Comparison of ENCODE assay signal across 4 cellular contexts in the genomic region with DNA sequence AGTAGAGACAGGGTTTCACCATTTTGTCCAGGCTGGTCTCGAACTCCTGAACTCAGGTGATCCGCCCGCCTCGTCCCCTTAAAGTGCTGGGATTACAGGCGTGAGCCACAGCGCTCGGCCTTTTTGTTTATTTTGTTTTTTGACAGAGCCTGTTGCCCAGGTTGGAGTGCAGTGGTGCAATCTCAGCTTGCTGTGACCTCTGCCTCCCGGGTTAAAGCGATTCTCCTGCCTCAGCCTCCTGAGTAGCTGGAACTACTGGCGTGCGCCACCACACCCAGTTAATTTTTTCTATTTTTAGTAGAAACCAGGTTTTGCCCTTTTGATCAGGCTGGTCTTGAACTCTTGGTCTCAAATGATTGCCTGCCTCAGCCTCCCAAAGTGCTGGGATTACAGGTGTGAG. TPM values are rescaled to one million over a fixed set of nuclear protein-coding genes. Genes with fewer than 3 reads are reported as not detected.
DNase-seq lines count a peak whose midpoint lies in the region; ATAC-seq, FAIRE-seq and TF ChIP-seq lines count a peak whose summit lies in the region.
"Not testable (repeated sequence)": the region's sequence is repeated elsewhere in the genome, so short reads cannot be mapped to it uniquely, and the experiment has no call there.
"Had no signal": no experiment of that assay in that cellular context is flagged by ENCODE, and none has a peak within 500 bp of the region (broad histone marks: within the 10 kb centered on the region; RNA-seq: fewer than 3 reads in every experiment).

No MANE protein-coding gene starts in this region.

- not testable (repeated sequence) for H3K36me3 ChIP-seq in K562 (ENCODE audit: control insufficient read depth, insufficient read depth, low read length); psoas muscle (ENCODE audit: insufficient read depth in 1 of 2, low read depth in 1 of 2)

- not testable (repeated sequence) for H3K79me2 ChIP-seq in K562 (ENCODE audit: control insufficient read depth, insufficient read depth, low read length)

- not testable (repeated sequence) for TF ChIP-seq POLR2A in K562 (conservative IDR thresholded peaks at IDR 0.05)

- not testable (repeated sequence) for H4K20me1 ChIP-seq in K562 (replicated peaks; ENCODE audit: control insufficient read depth, insufficient read depth, low read length)

- 47% methylated on average over 11 of the region's 11 CpGs for WGBS in K562 (ENCODE audit: insufficient coverage, low coverage, missing lambda C conversion rate)
- WGBS in psoas muscle, 3 donors = 81 to 83% (median 82%) methylated on average over 11 of the region's 11 CpGs

- BruUV-seq in K562 (replicated peaks; lab: Mats Ljungman, UMichigan) = not testable (repeated sequence)

- in situ Hi-C loops in K562 (cut with MboI) = not testable (repeated sequence)

- not testable (repeated sequence) for H3K4me3 ChIP-seq in K562, psoas muscle

- not testable (repeated sequence) for H2AFZ ChIP-seq in K562 (ENCODE audit: low read depth, low read length)

- POLR2A ChIA-PET in HEK293T (lab: Yijun Ruan, JAX) (interaction anchor here (1.5 to 1.8 kb wide), 2 partner anchors 13 to 18 kb away, joined by 6 to 8 read pairs; a partner anchor contains a TSS), K562 (lab: Yijun Ruan, JAX) (interaction anchor here (1.1 to 1.5 kb wide), 2 partner anchors 10 to 26 kb away, joined by 4 read pairs; no protein-coding TSS in a partner anchor)

- not testable (repeated sequence) for TF ChIP-seq EP300 in K562 (IDR thresholded peaks at IDR 0.05; ENCODE audit: low read length)

- H3K4me1 ChIP-seq in K562 (replicated peaks in 1 of 2; ENCODE audit: control insufficient read depth in 2 of 2, insufficient read depth in 2 of 2, low read length in 2 of 2) (peaks cover 13 to 23% of the 10 kb centered on the region in 2 experiments; a peak in 4 of 5 replicates), psoas muscle (peaks cover 34% of the 10 kb centered on the region)

- H3K27me3 ChIP-seq in K562 (ENCODE audit: control insufficient read depth in 2 of 2, insufficient read depth in 2 of 2, low read length in 2 of 2); psoas muscle (ENCODE audit: insufficient read depth in 3 of 3, low read length in 2 of 3): not testable (repeated sequence)

- H3K27ac ChIP-seq in K562 (ENCODE audit: extremely low read depth, low read depth, low read length) = not testable (repeated sequence)
- peak overlapping the region; percentile 30 for H3K27ac ChIP-seq in psoas muscle

- TF ChIP-seq CTCF in K562 (IDR thresholded peaks at IDR 0.05 in 2 of 3, conservative IDR thresholded peaks at IDR 0.05 in 1 of 3; ENCODE audit: insufficient read depth in 2 of 3, low read depth in 1 of 3, low read length in 3 of 3); psoas muscle (IDR thresholded peaks at IDR 0.05): not testable (repeated sequence)

- not testable (repeated sequence) for H3K4me2 ChIP-seq in K562 (ENCODE audit: insufficient read depth, low read length)

- intact Hi-C loops in K562 (cut with micrococcal nuclease); psoas muscle (cut with DNase I): not testable (repeated sequence)

- not testable (repeated sequence) for H3K9me3 ChIP-seq in K562 (replicated peaks; ENCODE audit: control insufficient read depth, insufficient read depth, low read depth, low read length); psoas muscle

- not testable (repeated sequence) for H3K9me1 ChIP-seq in K562 (ENCODE audit: control insufficient read depth, insufficient read depth, low read length)

- not testable (repeated sequence) for DNase-seq in HEK293T (ENCODE audit: extremely low spot score); K562 (ENCODE audit: extremely low read depth in 1 of 4, low spot score in 3 of 4); psoas muscle

- not testable (repeated sequence) for ATAC-seq in K562, psoas muscle

- not testable (repeated sequence) for TF ChIP-seq RAD21 in K562 (CRISPR knock-in tag; conservative IDR thresholded peaks at IDR 0.05 in 1 of 2, IDR thresholded peaks at IDR 0.05 in 1 of 2)

- FAIRE-seq in K562 (lab: Jason Lieb, UNC) = not testable (repeated sequence)

- H3K9ac ChIP-seq in K562 (ENCODE audit: insufficient read depth in 1 of 2, low read depth in 2 of 2, low read length in 2 of 2) = not testable (repeated sequence)

- CTCF ChIA-PET in HEK293T (lab: Yijun Ruan, JAX); K562 (lab: Yijun Ruan, JAX; ENCODE audit: low intra/inter-chr PET ratio): not testable (repeated sequence)

RNA-seq across cellular contexts. Expression of a gene that starts 5.2 kb away (rescaled TPM):
- total RNA-seq in K562 (2011; cell fraction: chromatin; rRNA removed; ENCODE audit: low replicate concordance) = 5.4 and 8.3 TPM in 2 replicates
- 6.2 and 7.5 TPM in 2 replicates for total RNA-seq in K562 (2011; cell fraction: nucleolus; rRNA removed)
- 7.2 and 7.9 TPM in 2 replicates for total RNA-seq in K562 (2011; cell fraction: nucleoplasm; rRNA removed)
- total RNA-seq in K562 (2014; rRNA removed) (12.9 and 13.8 TPM in 2 replicates), K562 (2014; rRNA removed; fragmentation: Illumina TruSeq; extraction: Trizol) (8.4 and 11.7 TPM in 2 replicates), K562 (2015; rRNA removed; fragmentation: Illumina TruSeq; extraction: Trizol) (8.9 and 9.0 TPM in 2 replicates), K562 (2021) (10.3 and 12.4 TPM in 2 replicates), psoas muscle (10 to 100 TPM; 18.5 to 42.6 (median 32.4) TPM)
- polyA plus RNA-seq in K562 (2011; rRNA removed) (7.1 and 12.6 TPM in 2 replicates), K562 (2014; fragmentation: Illumina TruSeq; extraction: Trizol) (5.4 and 7.7 TPM in 2 replicates), K562 (2014; fragmentation: Nextera tagmentation; extraction: Ambion mirVana) (1 to 10 TPM; 2.6 to 3.2 TPM), K562 (2014; rRNA removed) (12.4 and 14.9 TPM in 2 replicates), psoas muscle (10 to 100 TPM; 10.4 to 37.7 (median 21.2) TPM)
- 4.5 and 12.8 TPM in 2 replicates for polyA plus RNA-seq in K562 (2011; cell fraction: cytosol; rRNA removed)
- polyA plus RNA-seq in K562 (2011; cell fraction: nucleus; rRNA removed) = 8.4 and 8.9 TPM in 2 replicates
- 6.9 and 17.6 TPM in 2 replicates for polyA plus RNA-seq in K562 (2012)
- polyA minus RNA-seq in K562 (2011; rRNA and poly(A)+ RNA removed) = 3.3 and 4.2 TPM in 2 replicates
- polyA minus RNA-seq in K562 (2011; cell fraction: cytosol; rRNA and poly(A)+ RNA removed) = 3.4 and 4.1 TPM in 2 replicates
- polyA minus RNA-seq in K562 (2011; cell fraction: nucleus; rRNA and poly(A)+ RNA removed) = 2.6 and 3.3 TPM in 2 replicates
- total RNA-seq: A673 had no signal

RNA-seq across cellular contexts. Expression of a gene that starts 12.9 kb away (rescaled TPM):
- total RNA-seq in K562 (2011; cell fraction: chromatin; rRNA removed; ENCODE audit: low replicate concordance) = 93.5 and 120 TPM in 2 replicates
- total RNA-seq in K562 (2011; cell fraction: nucleolus; rRNA removed) = 59.6 and 64.0 TPM in 2 replicates
- 84.3 and 102 TPM in 2 replicates for total RNA-seq in K562 (2011; cell fraction: nucleoplasm; rRNA removed)
- 29.5 and 31.6 TPM in 2 replicates for total RNA-seq in K562 (2014; rRNA removed)
- total RNA-seq in K562 (2014; rRNA removed; fragmentation: Illumina TruSeq; extraction: Trizol) = 11.4 and 14.2 TPM in 2 replicates
- 21.7 and 25.6 TPM in 2 replicates for total RNA-seq in K562 (2015; rRNA removed; fragmentation: Illumina TruSeq; extraction: Trizol)
- 37.7 and 47.6 TPM in 2 replicates for total RNA-seq in K562 (2021)
- polyA plus RNA-seq in K562 (2011; rRNA removed) = 15.6 and 19.3 TPM in 2 replicates
- polyA plus RNA-seq in K562 (2011; cell fraction: cytosol; rRNA removed) = 15.7 and 25.0 TPM in 2 replicates
- 121 and 125 TPM in 2 replicates for polyA plus RNA-seq in K562 (2011; cell fraction: nucleus; rRNA removed)
- 32.5 and 45.1 TPM in 2 replicates for polyA plus RNA-seq in K562 (2012)
- 20.9 and 29.8 TPM in 2 replicates for polyA plus RNA-seq in K562 (2014; fragmentation: Illumina TruSeq; extraction: Trizol)
- 1 to 10 TPM; 1.8 to 2.1 TPM for polyA plus RNA-seq in K562 (2014; fragmentation: Nextera tagmentation; extraction: Ambion mirVana)
- 34.8 and 39.3 TPM in 2 replicates for polyA plus RNA-seq in K562 (2014; rRNA removed)
- polyA minus RNA-seq in K562 (2011; rRNA and poly(A)+ RNA removed) = 14.0 and 16.6 TPM in 2 replicates
- 7.3 and 9.5 TPM in 2 replicates for polyA minus RNA-seq in K562 (2011; cell fraction: cytosol; rRNA and poly(A)+ RNA removed)
- polyA minus RNA-seq in K562 (2011; cell fraction: nucleus; rRNA and poly(A)+ RNA removed) = 19.9 and 22.7 TPM in 2 replicates
- 10 to 100 TPM; 26.6 to 33.6 (median 31.5) TPM for total RNA-seq in psoas muscle
- 10 to 100 TPM; 12.5 to 44.0 (median 17.4) TPM for polyA plus RNA-seq in psoas muscle

RNA-seq across cellular contexts. Expression of a gene that starts 33.6 kb away (rescaled TPM):
- 854 and 1,455 TPM in 2 replicates for total RNA-seq in K562 (2011; cell fraction: chromatin; rRNA removed; ENCODE audit: low replicate concordance)
- 1,835 and 1,893 TPM in 2 replicates for total RNA-seq in K562 (2011; cell fraction: nucleolus; rRNA removed)
- 1,718 and 2,743 TPM in 2 replicates for total RNA-seq in K562 (2011; cell fraction: nucleoplasm; rRNA removed)
- total RNA-seq in K562 (2014; rRNA removed) (4,051 and 4,420 TPM in 2 replicates), K562 (2014; rRNA removed; fragmentation: Illumina TruSeq; extraction: Trizol) (2,268 and 2,618 TPM in 2 replicates), K562 (2015; rRNA removed; fragmentation: Illumina TruSeq; extraction: Trizol) (3,776 and 3,843 TPM in 2 replicates), K562 (2021) (2,303 and 2,318 TPM in 2 replicates), psoas muscle (1,000 to 10,000 TPM in 1 of 4 donors, 100 to 1,000 TPM in 3; 832 to 1,110 (median 978) TPM)
- polyA plus RNA-seq in K562 (2011; rRNA removed) (3,764 and 5,908 TPM in 2 replicates), K562 (2014; fragmentation: Illumina TruSeq; extraction: Trizol) (3,833 and 4,270 TPM in 2 replicates), K562 (2014; fragmentation: Nextera tagmentation; extraction: Ambion mirVana) (1,000 to 10,000 TPM; 3,894 to 5,311 TPM), K562 (2014; rRNA removed) (3,427 and 3,846 TPM in 2 replicates), psoas muscle (1,000 to 10,000 TPM; 1,678 to 3,660 (median 1,849) TPM)
- 7,594 and 7,810 TPM in 2 replicates for polyA plus RNA-seq in K562 (2011; cell fraction: cytosol; rRNA removed)
- 2,830 and 3,465 TPM in 2 replicates for polyA plus RNA-seq in K562 (2011; cell fraction: nucleus; rRNA removed)
- polyA plus RNA-seq in K562 (2012) = 3,329 and 5,405 TPM in 2 replicates
- polyA minus RNA-seq in K562 (2011; rRNA and poly(A)+ RNA removed) = 4,917 and 6,085 TPM in 2 replicates
- polyA minus RNA-seq in K562 (2011; cell fraction: cytosol; rRNA and poly(A)+ RNA removed) = 3,397 and 3,535 TPM in 2 replicates
- polyA minus RNA-seq in K562 (2011; cell fraction: nucleus; rRNA and poly(A)+ RNA removed) = 973 and 1,854 TPM in 2 replicates

RNA-seq across cellular contexts. Expression of a gene that starts 50.8 kb away (rescaled TPM):
- total RNA-seq in K562 (2011; cell fraction: chromatin; rRNA removed; ENCODE audit: low replicate concordance) = 34.8 and 81.1 TPM in 2 replicates
- total RNA-seq in K562 (2011; cell fraction: nucleolus; rRNA removed) = 29.7 and 40.4 TPM in 2 replicates
- 48.1 and 60.9 TPM in 2 replicates for total RNA-seq in K562 (2011; cell fraction: nucleoplasm; rRNA removed)
- total RNA-seq in K562 (2014; rRNA removed) = 6.1 and 6.5 TPM in 2 replicates
- 13.5 and 13.9 TPM in 2 replicates for total RNA-seq in K562 (2014; rRNA removed; fragmentation: Illumina TruSeq; extraction: Trizol)
- total RNA-seq in K562 (2015; rRNA removed; fragmentation: Illumina TruSeq; extraction: Trizol) = 10.5 and 12.8 TPM in 2 replicates
- total RNA-seq in K562 (2021) = 13.5 and 14.2 TPM in 2 replicates
- 21.9 and 24.1 TPM in 2 replicates for polyA plus RNA-seq in K562 (2011; rRNA removed)
- polyA plus RNA-seq in K562 (2011; cell fraction: cytosol; rRNA removed) = 5.6 and 11.8 TPM in 2 replicates
- 30.2 and 31.5 TPM in 2 replicates for polyA plus RNA-seq in K562 (2011; cell fraction: nucleus; rRNA removed)
- polyA plus RNA-seq in K562 (2012) = 12.9 and 20.0 TPM in 2 replicates
- polyA plus RNA-seq in K562 (2014; fragmentation: Illumina TruSeq; extraction: Trizol) = 15.8 and 17.2 TPM in 2 replicates
- polyA plus RNA-seq in K562 (2014; fragmentation: Nextera tagmentation; extraction: Ambion mirVana) = 1 to 10 TPM; 3.3 to 3.7 TPM
- polyA plus RNA-seq in K562 (2014; rRNA removed) = 18.0 and 20.0 TPM in 2 replicates
- 17.6 and 20.0 TPM in 2 replicates for polyA minus RNA-seq in K562 (2011; rRNA and poly(A)+ RNA removed)
- polyA minus RNA-seq in K562 (2011; cell fraction: cytosol; rRNA and poly(A)+ RNA removed) = 6.1 and 6.8 TPM in 2 replicates
- 11.4 and 21.9 TPM in 2 replicates for polyA minus RNA-seq in K562 (2011; cell fraction: nucleus; rRNA and poly(A)+ RNA removed)
- total RNA-seq in psoas muscle = 1 to 10 TPM; 3.0 to 5.8 (median 5.3) TPM
- 10 to 100 TPM in 1 of 3 donors, 1 to 10 TPM in 2; 1.5 to 17.6 (median 4.8) TPM for polyA plus RNA-seq in psoas muscle
